24 cellular contexts compared by ENCODE assay signal in the genomic region with DNA sequence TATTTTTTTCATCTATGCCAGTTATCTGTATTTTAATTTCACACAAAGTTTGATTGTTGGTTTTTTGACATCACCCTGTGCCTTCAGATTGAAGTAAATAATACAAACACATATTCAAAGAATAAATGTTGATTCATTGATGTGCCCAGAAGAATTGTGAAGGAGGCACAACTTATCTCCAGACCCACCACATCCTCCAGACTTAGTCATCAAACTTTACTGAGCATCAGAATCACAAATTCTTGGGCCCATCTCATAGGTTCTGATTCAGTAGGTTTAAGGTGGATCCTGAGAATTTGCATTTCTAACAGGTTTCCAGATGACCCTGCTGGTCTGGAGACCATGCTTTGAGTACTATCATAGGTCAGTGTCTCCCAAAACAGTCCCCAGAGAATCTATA.
"Had no signal": no experiment of that assay in that cellular context is flagged by ENCODE, and none has a peak within 500 bp of the region (broad histone marks: within the 10 kb centered on the region; RNA-seq: fewer than 3 reads in every experiment).

No MANE protein-coding gene starts in this region.

- H3K36me3 Mint-ChIP-seq: immature natural killer cell; naive B cell; stimulated activated effector memory CD8-positive, alpha-beta T cell treated with anti-CD3 and anti-CD28 coated beads, Interleukin-12 subunit alpha, Interleukin-12 subunit beta, amount 100 ng/mL, for 72 hours had no signal

- H3K27me3 ChIP-seq: gastroesophageal sphincter, pancreas, tibial artery, upper lobe of left lung, vagina had no signal

- ATAC-seq: gastroesophageal sphincter; left cardiac atrium; lower lobe of right lung; pancreas; right cardiac atrium; stimulated activated effector memory CD8-positive, alpha-beta T cell treated with anti-CD3 and anti-CD28 coated beads, Interleukin-12 subunit alpha, Interleukin-12 subunit beta, amount 100 ng/mL, for 72 hours had no signal

- H3K4me1 ChIP-seq: gastroesophageal sphincter, left ventricle myocardium inferior, lower lobe of right lung, pancreas, tibial artery, upper lobe of left lung, vagina had no signal

- H3K9me3 Mint-ChIP-seq: stimulated activated effector memory CD8-positive, alpha-beta T cell treated with anti-CD3 and anti-CD28 coated beads, Interleukin-12 subunit alpha, Interleukin-12 subunit beta, amount 100 ng/mL, for 72 hours; stimulated activated naive CD8-positive, alpha-beta T cell treated with anti-CD3 and anti-CD28 coated beads, Interleukin-15, Interleukin-2, amounts not matched to agents 100 ng/mL and 50 ng/mL, for 24 hours had no signal

- H3K36me3 ChIP-seq: gastroesophageal sphincter, left ventricle myocardium inferior, lower lobe of right lung, pancreas, tibial artery, upper lobe of left lung, vagina had no signal

- H3K27ac Mint-ChIP-seq: immature natural killer cell; naive B cell; nephron; progenitor cell of endocrine pancreas; stimulated activated effector memory CD8-positive, alpha-beta T cell treated with anti-CD3 and anti-CD28 coated beads, Interleukin-12 subunit alpha, Interleukin-12 subunit beta, amount 100 ng/mL, for 72 hours; stimulated activated naive CD8-positive, alpha-beta T cell treated with anti-CD3 and anti-CD28 coated beads, Interleukin-15, Interleukin-2, amounts not matched to agents 100 ng/mL and 50 ng/mL, for 24 hours had no signal

- H3K4me3 ChIP-seq: dorsolateral prefrontal cortex, gastroesophageal sphincter, left ventricle myocardium inferior, lower lobe of right lung, pancreas, tibial artery, upper lobe of left lung, vagina had no signal

- H3K9me3 ChIP-seq: gastroesophageal sphincter, left ventricle myocardium inferior, lower lobe of right lung, pancreas, tibial artery, upper lobe of left lung, vagina had no signal

- H3K27ac ChIP-seq: dorsolateral prefrontal cortex, gastroesophageal sphincter, left ventricle myocardium inferior, lower lobe of right lung, pancreas, tibial artery, upper lobe of left lung, vagina had no signal

- DNase-seq: cortex of kidney; dorsolateral prefrontal cortex; effector CD8-positive, alpha-beta T cell; glutamatergic neuron; immature natural killer cell; kidney; left cardiac atrium; left ventricle myocardium inferior; lower lobe of right lung; mesenchymal stem cell; naive B cell; occipital lobe; pancreas; right cardiac atrium; stimulated activated CD4-positive, alpha-beta T cell treated with anti-CD3 and anti-CD28 coated beads, Interleukin-4, amount 100 ng/mL, for 1 hour; stimulated activated CD8-positive, alpha-beta memory T cell treated with anti-CD3 and anti-CD28 coated beads, Interleukin-4, amount 100 ng/mL, for 48 hours; tibial artery; upper lobe of left lung had no signal

- FAIRE-seq: kidney, pancreas had no signal
